In the genomic region with DNA sequence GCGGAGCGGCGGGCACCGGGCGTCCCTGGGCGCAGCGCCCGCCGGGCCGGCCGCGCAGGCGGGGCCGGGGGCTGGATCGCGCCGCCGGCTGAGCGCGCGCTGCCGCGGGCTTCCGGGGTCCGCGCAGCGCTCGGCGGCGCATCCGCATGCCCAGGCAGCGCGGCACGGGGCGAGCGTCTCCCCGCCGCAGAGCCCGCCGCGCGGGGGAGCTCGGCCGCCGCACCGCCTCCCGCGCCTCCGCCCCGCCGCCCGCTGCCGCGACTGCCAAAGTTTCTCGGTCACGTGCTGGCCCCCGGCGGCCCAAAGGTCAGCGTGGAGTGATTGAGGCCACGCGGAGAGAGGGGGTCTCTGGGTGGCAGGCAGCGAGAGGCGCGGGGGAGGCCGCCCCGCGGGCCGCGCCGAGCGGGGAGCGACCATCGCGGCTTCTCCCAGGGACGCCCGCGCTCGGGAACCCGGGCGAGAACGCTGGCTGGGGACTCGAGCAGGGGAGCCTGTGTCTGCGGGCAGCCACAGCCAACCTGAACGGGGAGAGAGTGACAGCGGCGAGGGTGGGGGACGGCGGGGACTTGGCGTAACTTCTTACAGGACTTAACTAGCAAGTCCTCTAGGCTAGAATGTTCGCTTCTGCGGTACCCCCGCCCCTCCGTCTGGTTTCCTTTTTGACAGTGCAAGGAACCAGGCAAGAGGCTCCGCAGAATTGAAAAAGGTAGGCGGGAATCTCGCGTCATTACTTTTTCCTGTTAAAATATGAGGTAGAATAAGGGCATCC, we compare ENCODE assay signal across 1 cellular context.
TF ChIP-seq lines count a peak whose summit lies in the region.

A gene with protein sequence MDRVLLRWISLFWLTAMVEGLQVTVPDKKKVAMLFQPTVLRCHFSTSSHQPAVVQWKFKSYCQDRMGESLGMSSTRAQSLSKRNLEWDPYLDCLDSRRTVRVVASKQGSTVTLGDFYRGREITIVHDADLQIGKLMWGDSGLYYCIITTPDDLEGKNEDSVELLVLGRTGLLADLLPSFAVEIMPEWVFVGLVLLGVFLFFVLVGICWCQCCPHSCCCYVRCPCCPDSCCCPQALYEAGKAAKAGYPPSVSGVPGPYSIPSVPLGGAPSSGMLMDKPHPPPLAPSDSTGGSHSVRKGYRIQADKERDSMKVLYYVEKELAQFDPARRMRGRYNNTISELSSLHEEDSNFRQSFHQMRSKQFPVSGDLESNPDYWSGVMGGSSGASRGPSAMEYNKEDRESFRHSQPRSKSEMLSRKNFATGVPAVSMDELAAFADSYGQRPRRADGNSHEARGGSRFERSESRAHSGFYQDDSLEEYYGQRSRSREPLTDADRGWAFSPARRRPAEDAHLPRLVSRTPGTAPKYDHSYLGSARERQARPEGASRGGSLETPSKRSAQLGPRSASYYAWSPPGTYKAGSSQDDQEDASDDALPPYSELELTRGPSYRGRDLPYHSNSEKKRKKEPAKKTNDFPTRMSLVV (minus strand): TSS at position 180 of the 769 bp plus-strand sequence. CDS start 272 bp downstream, outside the sequence.

TF ChIP-seq in SK-N-SH treated with all-trans-retinoic acid at 6 μM for 48 hours, 23 proteins besides CTCF, POLR2A, EP300 and RAD21 (continued from another document):
- TF ChIP-seq, protein P1, sequence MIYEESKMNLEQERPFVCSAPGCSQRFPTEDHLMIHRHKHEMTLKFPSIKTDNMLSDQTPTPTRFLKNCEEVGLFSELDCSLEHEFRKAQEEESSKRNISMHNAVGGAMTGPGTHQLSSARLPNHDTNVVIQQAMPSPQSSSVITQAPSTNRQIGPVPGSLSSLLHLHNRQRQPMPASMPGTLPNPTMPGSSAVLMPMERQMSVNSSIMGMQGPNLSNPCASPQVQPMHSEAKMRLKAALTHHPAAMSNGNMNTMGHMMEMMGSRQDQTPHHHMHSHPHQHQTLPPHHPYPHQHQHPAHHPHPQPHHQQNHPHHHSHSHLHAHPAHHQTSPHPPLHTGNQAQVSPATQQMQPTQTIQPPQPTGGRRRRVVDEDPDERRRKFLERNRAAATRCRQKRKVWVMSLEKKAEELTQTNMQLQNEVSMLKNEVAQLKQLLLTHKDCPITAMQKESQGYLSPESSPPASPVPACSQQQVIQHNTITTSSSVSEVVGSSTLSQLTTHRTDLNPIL (CRISPR knock-in tag; IDR thresholded peaks at IDR 0.05; ENCODE audit: low read depth), result no peak
- TF ChIP-seq ARNTL (CRISPR knock-in tag; IDR thresholded peaks at IDR 0.05; ENCODE audit: borderline replicate concordance, low read depth), result no peak
- no peak for TF ChIP-seq ZFP30 (CRISPR knock-in tag; IDR thresholded peaks at IDR 0.05)
- TF ChIP-seq, protein P2, sequence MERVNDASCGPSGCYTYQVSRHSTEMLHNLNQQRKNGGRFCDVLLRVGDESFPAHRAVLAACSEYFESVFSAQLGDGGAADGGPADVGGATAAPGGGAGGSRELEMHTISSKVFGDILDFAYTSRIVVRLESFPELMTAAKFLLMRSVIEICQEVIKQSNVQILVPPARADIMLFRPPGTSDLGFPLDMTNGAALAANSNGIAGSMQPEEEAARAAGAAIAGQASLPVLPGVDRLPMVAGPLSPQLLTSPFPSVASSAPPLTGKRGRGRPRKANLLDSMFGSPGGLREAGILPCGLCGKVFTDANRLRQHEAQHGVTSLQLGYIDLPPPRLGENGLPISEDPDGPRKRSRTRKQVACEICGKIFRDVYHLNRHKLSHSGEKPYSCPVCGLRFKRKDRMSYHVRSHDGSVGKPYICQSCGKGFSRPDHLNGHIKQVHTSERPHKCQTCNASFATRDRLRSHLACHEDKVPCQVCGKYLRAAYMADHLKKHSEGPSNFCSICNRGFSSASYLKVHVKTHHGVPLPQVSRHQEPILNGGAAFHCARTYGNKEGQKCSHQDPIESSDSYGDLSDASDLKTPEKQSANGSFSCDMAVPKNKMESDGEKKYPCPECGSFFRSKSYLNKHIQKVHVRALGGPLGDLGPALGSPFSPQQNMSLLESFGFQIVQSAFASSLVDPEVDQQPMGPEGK (CRISPR knock-in tag; IDR thresholded peaks at IDR 0.05; ENCODE audit: borderline replicate concordance), result no peak
- no peak for TF ChIP-seq ESRRG (CRISPR knock-in tag; IDR thresholded peaks at IDR 0.05)
- no peak for TF ChIP-seq PPARA (CRISPR knock-in tag; IDR thresholded peaks at IDR 0.05; ENCODE audit: borderline replicate concordance)
- no peak for TF ChIP-seq RARB (CRISPR knock-in tag; IDR thresholded peaks at IDR 0.05)
